Comparison of ENCODE assay signal across 8 cellular contexts in genomic region chr5:149445739-149446369, GRCh38.
A peak's percentile ranks its signal among the peaks of the same experiment; 100 is the strongest.
DNase-seq lines count a peak whose midpoint lies in the region; FAIRE-seq lines count a peak whose summit lies in the region.

No MANE protein-coding gene starts in this region.

- no peaks in the 10 kb centered on the region for H3K36me3 ChIP-seq in HAP-1 (replicated peaks)

- H3K4me3 ChIP-seq in HAP-1, result no peak overlapping the region

- H3K9me3 ChIP-seq in HAP-1, result no peaks in the 10 kb centered on the region

- peaks cover 6% of the 10 kb centered on the region for H3K4me1 ChIP-seq in HAP-1

- no peaks in the 10 kb centered on the region for H3K27me3 ChIP-seq in HAP-1 (ENCODE audit: low read depth)

- in situ Hi-C loops in HAP-1 (cut with MboI; ENCODE audit: low sequenced_read_pairs), result no loop called here

- FAIRE-seq in urothelium cell line (lab: Jason Lieb, UNC), result peak; percentile 68

- DNase-seq in NOMO-1 treated with DMSO at 0.1 percent for 48 hours (lab: John Stamatoyannopoulos, UW; ENCODE audit: unreplicated experiment), result peak; percentile 16
- no peak for DNase-seq in NOMO-1 (lab: John Stamatoyannopoulos, UW; ENCODE audit: unreplicated experiment in 2 of 2)
- peak; percentile 93 for DNase-seq in brain pericyte (ENCODE audit: low read depth, low spot score)
- peak; percentile 97 for DNase-seq in kidney tubule cell (ENCODE audit: low spot score)
- DNase-seq in urothelium cell line (ENCODE audit: low spot score), result peak; percentile 77
- DNase-seq in GF-D8 (lab: John Stamatoyannopoulos, UW), result no peak
- DNase-seq in NCI-H1694 treated with DMSO at 0.1 percent for 48 hours (lab: John Stamatoyannopoulos, UW), result no peak
- DNase-seq in HAP-1 (ENCODE audit: low spot score in 2 of 2), result no peak

Comparison
In these comparisons a context has a peak if more than half of its experiments do, and no peak if none do; other contexts are left out.
1. DNase-seq: peak in NOMO-1 treated with DMSO at 0.1 percent for 48 hours (single experiment), brain pericyte (single experiment), kidney tubule cell (single experiment) and urothelium cell line (single experiment); none in NOMO-1 (0 of 2), GF-D8 (single experiment), NCI-H1694 treated with DMSO at 0.1 percent for 48 hours (single experiment) and HAP-1 (0 of 2).